Comparison of ENCODE assay signal across 9 cellular contexts in the genomic region with DNA sequence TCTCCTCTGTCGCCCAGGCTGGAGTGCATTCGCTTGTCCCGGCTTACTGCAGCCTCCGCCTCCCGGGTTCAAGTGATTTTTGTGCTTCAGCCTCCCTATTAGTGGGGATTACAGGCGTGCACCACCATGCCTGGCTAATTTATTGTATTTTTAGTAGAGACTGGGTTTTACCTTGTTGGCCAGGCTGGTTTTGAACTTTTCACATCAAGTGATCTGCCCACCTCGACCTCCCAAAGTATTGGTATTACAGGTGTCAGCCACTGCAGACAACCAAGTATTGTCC. TPM values are rescaled to one million over a fixed set of nuclear protein-coding genes. Genes with fewer than 3 reads are reported as not detected.
A peak's percentile ranks its signal among the peaks of the same experiment; 100 is the strongest.
DNase-seq lines count a peak whose midpoint lies in the region; ATAC-seq and TF ChIP-seq lines count a peak whose summit lies in the region.
"Had no signal": no experiment of that assay in that cellular context is flagged by ENCODE, and none has a peak within 500 bp of the region (broad histone marks: within the 10 kb centered on the region; RNA-seq: fewer than 3 reads in every experiment).

No MANE protein-coding gene starts in this region.

- ATAC-seq in right lobe of liver (no peak), HG03354 (IDR thresholded peaks at IDR 0.05; ENCODE audit: poor library complexity, severe bottlenecking, unreplicated experiment) (no peak)

- H3K4me3 ChIP-seq in astrocyte of the cerebellum (ENCODE audit: low read depth, low read length) (peak overlapping the region; percentile 100), right lobe of liver (peak overlapping the region; percentile 87 to 97 (median 95)), thymus (ENCODE audit: low read length) (peak overlapping the region; percentile 64)

- H3K27ac ChIP-seq in right lobe of liver (peak overlapping the region in 2 of 3 donors; percentile 93 to 94), thymus (ENCODE audit: low read depth) (no peak overlapping the region)

- TF ChIP-seq CTCF in astrocyte of the cerebellum (IDR thresholded peaks at IDR 0.05; ENCODE audit: low read depth, low read length, missing control alignments) (no peak), right lobe of liver (IDR thresholded peaks at IDR 0.05) (no peak), GM20000 (IDR thresholded peaks at IDR 0.05; ENCODE audit: extremely low read depth, missing control alignments) (no peak)

- no peaks in the 10 kb centered on the region for H3K9me3 ChIP-seq in right lobe of liver
- no peaks in the 10 kb centered on the region for H3K9me3 ChIP-seq in thymus (ENCODE audit: control insufficient read depth)

- H3K9me3 Mint-ChIP-seq in activated T-cell treated with anti-CD3 and anti-CD28 coated beads, Interleukin-2, amount 50 U/mL, for 24 hours = no peaks in the 10 kb centered on the region

- H3K27me3 ChIP-seq in right lobe of liver (no peaks in the 10 kb centered on the region), thymus (ENCODE audit: control insufficient read depth, insufficient read depth) (no peaks in the 10 kb centered on the region)

- H3K4me3 Mint-ChIP-seq in activated T-cell treated with anti-CD3 and anti-CD28 coated beads, Interleukin-2, amount 50 U/mL, for 24 hours = peak overlapping the region; percentile 97

- H3K27me3 Mint-ChIP-seq in activated T-cell treated with anti-CD3 and anti-CD28 coated beads, Interleukin-2, amount 50 U/mL, for 24 hours = no peaks in the 10 kb centered on the region

- DNase-seq in activated T-cell treated with anti-CD3 and anti-CD28 coated beads, Interleukin-2, amount 50 U/mL, for 24 hours = no peak
- DNase-seq in activated T-cell treated with anti-CD3 and anti-CD28 coated beads, Interleukin-2, amount 50 U/mL, for 1 hour = no peak
- DNase-seq in astrocyte of the cerebellum (ENCODE audit: low read depth) (no peak), right lobe of liver (no peak), GM20000 (ENCODE audit: low spot score) (no peak), NCI-H187 treated with DMSO at 0.1 percent for 48 hours (lab: John Stamatoyannopoulos, UW) (no peak)
- DNase-seq: COR-L47 had no signal

- peaks cover 43% of the 10 kb centered on the region for H3K4me1 Mint-ChIP-seq in activated T-cell treated with anti-CD3 and anti-CD28 coated beads, Interleukin-2, amount 50 U/mL, for 24 hours (ENCODE audit: low read depth)

- intact Hi-C loops in right lobe of liver (cut with DNase I) = no loop called here

- in situ Hi-C loops in astrocyte of the cerebellum (cut with HindIII; ENCODE audit: low sequenced_read_pairs) = no loop called here

- peaks cover 0 to 13% (median 6%) of the 10 kb centered on the region in 4 donors for H3K4me1 ChIP-seq in right lobe of liver
- H3K4me1 ChIP-seq in thymus (ENCODE audit: control insufficient read depth, insufficient read depth, low read length) = peaks cover 11% of the 10 kb centered on the region

- H3K27ac Mint-ChIP-seq in activated T-cell treated with anti-CD3 and anti-CD28 coated beads, Interleukin-2, amount 50 U/mL, for 24 hours = peak overlapping the region; percentile 99

- peaks cover 83% of the 10 kb centered on the region for H3K36me3 Mint-ChIP-seq in activated T-cell treated with anti-CD3 and anti-CD28 coated beads, Interleukin-2, amount 50 U/mL, for 24 hours (ENCODE audit: low read depth)

- no peak for TF ChIP-seq POLR2A in right lobe of liver (IDR thresholded peaks at IDR 0.05)

- H3K36me3 ChIP-seq in right lobe of liver (peaks cover 0 to 50% (median 25%) of the 10 kb centered on the region in 4 donors), thymus (ENCODE audit: control insufficient read depth, insufficient read depth) (peaks cover 24% of the 10 kb centered on the region)

- 62% methylated on average over 7 of the region's 7 CpGs for WGBS in right lobe of liver (ENCODE audit: insufficient coverage, low coverage, low lambda C conversion rate, missing lambda C conversion rate)
- 87% methylated on average over 7 of the region's 7 CpGs for WGBS in thymus

RNA-seq across cellular contexts. Expression of gene RPS27A, which starts 1.1 kb away (rescaled TPM):
- total RNA-seq in right lobe of liver = 100 to 1,000 TPM; 241 to 478 (median 297) TPM
- 3,745 TPM for polyA plus RNA-seq in thymus

RNA-seq across cellular contexts. Expression of gene CLHC1, which starts 1.5 kb away (rescaled TPM):
- total RNA-seq in right lobe of liver = 1 to 10 TPM; 1.5 to 5.0 (median 3.7) TPM
- polyA plus RNA-seq in thymus = 20.1 TPM

RNA-seq across cellular contexts. Expression of gene MTIF2, which starts 35.4 kb away (rescaled TPM):
- total RNA-seq in right lobe of liver = 10 to 100 TPM; 18.3 to 28.3 (median 23.9) TPM
- 29.2 TPM for polyA plus RNA-seq in thymus
